9 cellular contexts compared by ENCODE assay signal in the genomic region with DNA sequence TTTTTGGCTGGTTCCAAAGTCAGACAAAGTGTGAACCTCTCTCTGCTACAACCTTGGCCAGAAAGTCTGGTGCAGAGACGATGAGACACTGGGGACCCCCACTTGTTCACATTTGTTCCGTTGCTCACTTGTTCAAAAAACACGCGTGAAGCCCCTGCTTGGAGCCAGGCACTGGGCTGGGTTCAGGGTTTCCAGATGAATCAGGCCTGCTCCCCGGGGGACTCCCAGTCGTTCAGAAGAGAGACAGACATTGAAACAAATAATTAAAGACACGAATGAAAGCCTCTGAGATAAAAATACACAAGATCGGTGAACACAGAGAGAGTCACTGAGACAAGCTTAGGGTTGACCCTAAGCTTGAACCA.
DNase-seq lines count a peak whose midpoint lies in the region; ATAC-seq and TF ChIP-seq lines count a peak whose summit lies in the region.
"Had no signal": no experiment of that assay in that cellular context is flagged by ENCODE, and none has a peak within 500 bp of the region (broad histone marks: within the 10 kb centered on the region; RNA-seq: fewer than 3 reads in every experiment).

No MANE protein-coding gene starts in this region.

- peak overlapping the region in 1 of 10 donors; percentile 22 for H3K27ac ChIP-seq in heart right ventricle

- peaks cover 0 to 25% (median 5%) of the 10 kb centered on the region in 7 donors for H3K27me3 ChIP-seq in heart right ventricle

- TF ChIP-seq CTCF in heart right ventricle (IDR thresholded peaks at IDR 0.05), result no peak

- DNase-seq in activated CD8-positive, alpha-beta memory T cell treated with anti-CD3 and anti-CD28 coated beads for 4 hours (ENCODE audit: low read depth in 2 of 2), result peak; percentile 39 to 53
- peak; percentile 38 to 59 (median 49) for DNase-seq in stimulated activated CD4-positive, alpha-beta T cell treated with anti-CD3 and anti-CD28 coated beads, Interleukin-12 subunit alpha, Interleukin-12 subunit beta, amount 100 ng/mL, for 48 hours (ENCODE audit: low read depth in 2 of 3, low spot score in 1 of 3)
- no peak for DNase-seq in heart right ventricle
- no peak for DNase-seq in NCI-H146 (lab: John Stamatoyannopoulos, UW)
- DNase-seq in Ammon's horn (ENCODE audit: low spot score), result no peak
- DNase-seq in hippocampal formation (lab: John Stamatoyannopoulos, UW), result no peak
- DNase-seq: endodermal cell had no signal

- H3K4me3 ChIP-seq in heart right ventricle, result no peak overlapping the region

- H3K9me3 ChIP-seq in heart right ventricle, result no peaks in the 10 kb centered on the region

- WGBS in heart right ventricle, 2 donors, result 49 to 54% methylated on average over 8 of the region's 8 CpGs

- H3K36me3 ChIP-seq in heart right ventricle, result no peaks in the 10 kb centered on the region

- ATAC-seq in GM18867 (IDR thresholded peaks at IDR 0.05; ENCODE audit: unreplicated experiment), result peak; percentile 12
- peak; percentile 11 for ATAC-seq in HG03097 (IDR thresholded peaks at IDR 0.05; ENCODE audit: low FRiP score, unreplicated experiment)
- no peak for ATAC-seq in heart right ventricle

- H3K4me1 ChIP-seq in heart right ventricle, result peaks cover 0 to 81% (median 0%) of the 10 kb centered on the region in 9 donors

- intact Hi-C loops in heart right ventricle (cut with DNase I), result loop anchor here in 4 of 10 donors (5.0 to 10.0 kb wide), 4 partner anchors 71 to 187 kb away; a partner anchor contains a TSS

Comparison
In these comparisons a context has a peak if more than half of its experiments do, and no peak if none do; other contexts are left out.
1. ATAC-seq: peak in GM18867 (single experiment) and HG03097 (single experiment); none in heart right ventricle (0 of 8).
2. DNase-seq: peak in activated CD8-positive, alpha-beta memory T cell treated with anti-CD3 and anti-CD28 coated beads for 4 hours (2 of 2) and stimulated activated CD4-positive, alpha-beta T cell treated with anti-CD3 and anti-CD28 coated beads, Interleukin-12 subunit alpha, Interleukin-12 subunit beta, amount 100 ng/mL, for 48 hours (3 of 3); none in heart right ventricle (0 of 2), NCI-H146 (single experiment), Ammon's horn (single experiment) and hippocampal formation (0 of 2).